In the genomic region with DNA sequence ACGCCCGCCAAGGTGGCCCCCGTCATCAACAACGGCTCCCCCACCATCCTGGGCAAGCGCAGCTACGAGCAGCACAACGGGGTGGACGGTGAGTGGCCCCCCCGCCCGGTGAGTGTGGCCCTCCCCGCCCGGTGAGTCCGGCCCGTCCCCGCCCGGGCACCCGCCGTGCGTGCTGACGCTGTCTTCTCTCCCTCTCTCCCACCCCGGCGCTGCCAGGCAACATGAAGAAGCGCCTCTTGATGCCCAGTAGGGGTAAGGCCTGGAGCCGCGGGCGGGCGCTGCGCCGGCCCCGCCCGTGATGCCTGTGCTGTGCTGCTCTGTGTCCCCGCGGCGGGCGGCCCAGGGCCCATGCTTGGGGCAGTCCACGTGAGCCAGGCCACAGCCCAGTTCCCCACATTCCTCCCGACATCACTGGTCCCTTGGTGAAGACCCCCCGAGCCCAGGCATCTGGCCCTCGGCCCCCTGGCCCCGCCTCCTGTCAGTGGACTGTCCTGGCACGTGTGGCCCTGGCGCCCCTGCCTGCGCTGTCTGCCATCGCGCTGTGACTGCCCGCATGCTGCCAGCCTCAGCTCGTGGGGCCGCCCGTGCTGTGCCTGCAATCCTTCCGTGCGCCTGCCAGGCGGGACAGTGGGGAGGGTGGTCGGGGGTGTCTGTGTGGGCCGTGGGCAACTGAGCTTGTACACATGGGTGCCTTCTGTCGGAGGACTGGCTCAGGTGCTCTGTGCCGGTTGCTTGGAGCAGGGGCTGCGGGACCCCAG, we compare ENCODE assay signal across 26 cellular contexts. TPM values are rescaled to one million over a fixed set of nuclear protein-coding genes. Genes with fewer than 3 reads are reported as not detected.
DNase-seq lines count a peak whose midpoint lies in the region; ATAC-seq and TF ChIP-seq lines count a peak whose summit lies in the region.
"Had no signal": no experiment of that assay in that cellular context is flagged by ENCODE, and none has a peak within 500 bp of the region (broad histone marks: within the 10 kb centered on the region; RNA-seq: fewer than 3 reads in every experiment).

No MANE protein-coding gene starts in this region.

- H3K4me3 ChIP-seq in dorsolateral prefrontal cortex (no peak overlapping the region), right cardiac atrium (ENCODE audit: low read length) (no peak overlapping the region), urinary bladder (ENCODE audit: low read depth, low read length) (no peak overlapping the region)
- no peak overlapping the region for H3K4me3 ChIP-seq in naive thymus-derived CD4-positive, alpha-beta T cell (ENCODE audit: low read length)
- H3K4me3 ChIP-seq: spleen, stomach had no signal

- TF ChIP-seq CTCF in dorsolateral prefrontal cortex (IDR thresholded peaks at IDR 0.05 in 54 of 56, conservative IDR thresholded peaks at IDR 0.05 in 2 of 56; ENCODE audit: low read depth in 1 of 56, partially characterized antibody in 56 of 56) = no peak

- no peak overlapping the region for H3K4me3 Mint-ChIP-seq in stimulated activated naive CD8-positive, alpha-beta T cell treated with anti-CD3 and anti-CD28 coated beads, Interleukin-15, amount 100 ng/mL, for 72 hours
- no peak overlapping the region for H3K4me3 Mint-ChIP-seq in naive thymus-derived CD4-positive, alpha-beta T cell
- H3K4me3 Mint-ChIP-seq: activated CD4-positive, alpha-beta T cell treated with anti-CD3 and anti-CD28 coated beads for 36 hours; activated naive CD4-positive, alpha-beta T cell treated with anti-CD3 and anti-CD28 coated beads, Interleukin-2, amount 10 ng/mL, durations not matched to agents 7 days and 5 days; central memory CD8-positive, alpha-beta T cell; effector memory CD8-positive, alpha-beta T cell; H9; naive B cell had no signal

- POLR2A ChIA-PET in naive thymus-derived CD4-positive, alpha-beta T cell (lab: Charles Lee) = interaction anchor here (0.9 to 1.1 kb wide), 2 partner anchors 9 to 11 kb away, joined by 3 read pairs; no protein-coding TSS in a partner anchor

- DNase-seq in stimulated activated naive CD8-positive, alpha-beta T cell treated with anti-CD3 and anti-CD28 coated beads, Interleukin-15, amount 100 ng/mL, for 72 hours = no peak
- no peak for DNase-seq in stimulated activated naive CD8-positive, alpha-beta T cell treated with anti-CD3 and anti-CD28 coated beads, Interleukin-15, Interleukin-2, amounts not matched to agents 100 U/mL and 50 U/mL, for 24 hours
- DNase-seq in dorsolateral prefrontal cortex = no peak
- peak; percentile 73 to 92 (median 91) for DNase-seq in right cardiac atrium
- no peak for DNase-seq in NCI-H1105 treated with DMSO at 0.1 percent for 48 hours (lab: John Stamatoyannopoulos, UW)
- no peak for DNase-seq in naive thymus-derived CD4-positive, alpha-beta T cell
- DNase-seq: activated CD4-positive, alpha-beta T cell treated with anti-CD3 and anti-CD28 coated beads for 36 hours; activated naive CD4-positive, alpha-beta T cell treated with anti-CD3 and anti-CD28 coated beads, Interleukin-2, amount 10 ng/mL, durations not matched to agents 7 days and 5 days; activated T-cell treated with anti-CD3 and anti-CD28 coated beads, Interleukin-2, amount 50 U/mL, for 48 hours; aorta; effector memory CD8-positive, alpha-beta T cell; H9; KG1; kidney; mesendoderm; naive B cell; NCI-H774; SIG-M5; spleen; stimulated activated CD4-positive, alpha-beta T cell treated with anti-CD3 and anti-CD28 coated beads, Interleukin-4, amount 100 ng/mL, for 1 hour; stomach; T-helper 1 cell had no signal

- intact Hi-C loops in dorsolateral prefrontal cortex (cut with DNase I) = no loop called here
- intact Hi-C loops in right cardiac atrium (cut with DNase I) = no loop called here
- intact Hi-C loops in naive thymus-derived CD4-positive, alpha-beta T cell (cut with micrococcal nuclease) = no loop called here

- H3K27me3 ChIP-seq in dorsolateral prefrontal cortex (no peaks in the 10 kb centered on the region), right cardiac atrium (ENCODE audit: control insufficient read depth, insufficient read depth) (no peaks in the 10 kb centered on the region)
- no peaks in the 10 kb centered on the region for H3K27me3 ChIP-seq in naive thymus-derived CD4-positive, alpha-beta T cell (ENCODE audit: control insufficient read depth in 2 of 2, insufficient read depth in 2 of 2, low read length in 2 of 2)
- H3K27me3 ChIP-seq: spleen, stomach had no signal

- no peaks in the 10 kb centered on the region for H3K4me1 Mint-ChIP-seq in stimulated activated naive CD8-positive, alpha-beta T cell treated with anti-CD3 and anti-CD28 coated beads, Interleukin-15, amount 100 ng/mL, for 72 hours
- H3K4me1 Mint-ChIP-seq in naive thymus-derived CD4-positive, alpha-beta T cell = no peaks in the 10 kb centered on the region
- H3K4me1 Mint-ChIP-seq: activated CD4-positive, alpha-beta T cell treated with anti-CD3 and anti-CD28 coated beads for 36 hours; activated naive CD4-positive, alpha-beta T cell treated with anti-CD3 and anti-CD28 coated beads, Interleukin-2, amount 10 ng/mL, durations not matched to agents 7 days and 5 days; central memory CD8-positive, alpha-beta T cell had no signal

- CTCF ChIA-PET in naive thymus-derived CD4-positive, alpha-beta T cell (lab: Charles Lee) = no interaction called here

- H3K9me3 Mint-ChIP-seq in stimulated activated naive CD8-positive, alpha-beta T cell treated with anti-CD3 and anti-CD28 coated beads, Interleukin-15, amount 100 ng/mL, for 72 hours = no peaks in the 10 kb centered on the region
- H3K9me3 Mint-ChIP-seq in naive thymus-derived CD4-positive, alpha-beta T cell = no peaks in the 10 kb centered on the region
- H3K9me3 Mint-ChIP-seq: activated naive CD4-positive, alpha-beta T cell treated with anti-CD3 and anti-CD28 coated beads, Interleukin-2, amount 10 ng/mL, durations not matched to agents 7 days and 5 days; central memory CD8-positive, alpha-beta T cell; effector memory CD8-positive, alpha-beta T cell; H9; naive B cell had no signal

- H3K27me3 Mint-ChIP-seq in stimulated activated naive CD8-positive, alpha-beta T cell treated with anti-CD3 and anti-CD28 coated beads, Interleukin-15, amount 100 ng/mL, for 72 hours = no peaks in the 10 kb centered on the region
- H3K27me3 Mint-ChIP-seq in naive thymus-derived CD4-positive, alpha-beta T cell = no peaks in the 10 kb centered on the region
- H3K27me3 Mint-ChIP-seq: activated CD4-positive, alpha-beta T cell treated with anti-CD3 and anti-CD28 coated beads for 36 hours; activated naive CD4-positive, alpha-beta T cell treated with anti-CD3 and anti-CD28 coated beads, Interleukin-2, amount 10 ng/mL, durations not matched to agents 7 days and 5 days; central memory CD8-positive, alpha-beta T cell; effector memory CD8-positive, alpha-beta T cell; naive B cell had no signal

- H3K36me3 Mint-ChIP-seq in naive thymus-derived CD4-positive, alpha-beta T cell = peaks cover 0 to 6% (median 0%) of the 10 kb centered on the region in 5 donors

- WGBS in right cardiac atrium = 78% methylated on average over 57 of the region's 57 CpGs
- 87% methylated on average over 57 of the region's 57 CpGs for WGBS in urinary bladder

- H3K4me1 ChIP-seq in right cardiac atrium (ENCODE audit: control insufficient read depth, insufficient read depth, low read length) = peaks cover 9% of the 10 kb centered on the region
- H3K4me1 ChIP-seq in urinary bladder (ENCODE audit: insufficient read depth) = no peaks in the 10 kb centered on the region
- H3K4me1 ChIP-seq in naive thymus-derived CD4-positive, alpha-beta T cell (ENCODE audit: control insufficient read depth in 2 of 2, insufficient read depth in 2 of 2, low read length in 2 of 2) = no peaks in the 10 kb centered on the region

- H3K9me3 ChIP-seq in right cardiac atrium (ENCODE audit: control insufficient read depth, low read length) = no peaks in the 10 kb centered on the region
- no peaks in the 10 kb centered on the region for H3K9me3 ChIP-seq in naive thymus-derived CD4-positive, alpha-beta T cell (ENCODE audit: control insufficient read depth in 2 of 3, low read length in 3 of 3)
- H3K9me3 ChIP-seq: spleen, stomach had no signal

- peak; percentile 27 for ATAC-seq in stimulated activated naive CD8-positive, alpha-beta T cell treated with anti-CD3 and anti-CD28 coated beads, Interleukin-15, amount 100 ng/mL, for 72 hours
- no peak for ATAC-seq in stimulated activated naive CD8-positive, alpha-beta T cell treated with anti-CD3 and anti-CD28 coated beads, Interleukin-15, Interleukin-2, amounts not matched to agents 100 U/mL and 50 U/mL, for 24 hours
- ATAC-seq in right cardiac atrium (peak; percentile 46 to 58), HG03521 (IDR thresholded peaks at IDR 0.05; ENCODE audit: unreplicated experiment) (no peak)
- no peak for ATAC-seq in naive thymus-derived CD4-positive, alpha-beta T cell
- ATAC-seq: activated CD4-positive, alpha-beta T cell treated with anti-CD3 and anti-CD28 coated beads for 36 hours; effector memory CD8-positive, alpha-beta T cell had no signal

- peak overlapping the region in 36 of 59 donors; percentile 5 to 89 (median 46) for H3K27ac ChIP-seq in dorsolateral prefrontal cortex
- H3K27ac ChIP-seq in right cardiac atrium (ENCODE audit: low read length) = peak overlapping the region; percentile 85
- peak overlapping the region; percentile 14 for H3K27ac ChIP-seq in urinary bladder (ENCODE audit: low read depth)
- no peak overlapping the region for H3K27ac ChIP-seq in naive thymus-derived CD4-positive, alpha-beta T cell (ENCODE audit: low read depth, low read length)

- H3K27ac Mint-ChIP-seq in stimulated activated naive CD8-positive, alpha-beta T cell treated with anti-CD3 and anti-CD28 coated beads, Interleukin-15, amount 100 ng/mL, for 72 hours = peak overlapping the region in 1 of 2 donors; percentile 27
- H3K27ac Mint-ChIP-seq in naive thymus-derived CD4-positive, alpha-beta T cell = no peak overlapping the region
- H3K27ac Mint-ChIP-seq: activated CD4-positive, alpha-beta T cell treated with anti-CD3 and anti-CD28 coated beads for 36 hours; activated naive CD4-positive, alpha-beta T cell treated with anti-CD3 and anti-CD28 coated beads, Interleukin-2, amount 10 ng/mL, durations not matched to agents 7 days and 5 days; effector memory CD8-positive, alpha-beta T cell; H9 had no signal

- peaks cover 10% of the 10 kb centered on the region for H3K36me3 ChIP-seq in urinary bladder (ENCODE audit: insufficient read depth)
- peaks cover 0 to 69% (median 4%) of the 10 kb centered on the region in 3 experiments for H3K36me3 ChIP-seq in naive thymus-derived CD4-positive, alpha-beta T cell (ENCODE audit: control insufficient read depth in 2 of 3, insufficient read depth in 3 of 3, low read length in 3 of 3)

RNA-seq across cellular contexts. Expression of a gene that starts 8.0 kb away (rescaled TPM):
- total RNA-seq in dorsolateral prefrontal cortex = 100 to 1,000 TPM in 116 of 120 experiments, 10 to 100 TPM in 4; 67.0 to 225 (median 142) TPM
- total RNA-seq in right cardiac atrium = 1,000 to 10,000 TPM; 1,091 to 1,370 (median 1,238) TPM
- polyA plus RNA-seq in right cardiac atrium = 1,790 TPM
- total RNA-seq in urinary bladder = 53.7 TPM
- polyA plus RNA-seq in urinary bladder = 245 TPM
- 10 to 100 TPM in 2 of 5 experiments, 1 to 10 TPM in 2, under 1 TPM in 1; 0.65 to 55.4 (median 6.6) TPM for total RNA-seq in naive thymus-derived CD4-positive, alpha-beta T cell
- 100 to 1,000 TPM in 1 of 2 donors, 10 to 100 TPM in 1; 69.1 to 180 TPM for polyA plus RNA-seq in naive thymus-derived CD4-positive, alpha-beta T cell
- total RNA-seq: OCI-LY7 had no signal

RNA-seq across cellular contexts. Expression of a gene that starts 20.0 kb away (rescaled TPM):
- total RNA-seq in dorsolateral prefrontal cortex (10 to 100 TPM in 36 of 120 experiments, 1 to 10 TPM in 80, under 1 TPM in 1, not detected in 3; 0.64 to 75.6 (median 7.4) TPM), right cardiac atrium (100 to 1,000 TPM; 161 to 218 (median 192) TPM), urinary bladder (9.4 TPM)
- polyA plus RNA-seq in right cardiac atrium (243 TPM), urinary bladder (92.4 TPM)
- 100 to 1,000 TPM in 4 of 5 experiments, 10 to 100 TPM in 1; 94.4 to 517 (median 192) TPM for total RNA-seq in naive thymus-derived CD4-positive, alpha-beta T cell
- 100 to 1,000 TPM; 463 to 787 TPM for polyA plus RNA-seq in naive thymus-derived CD4-positive, alpha-beta T cell

RNA-seq across cellular contexts. Expression of a gene that starts 24.4 kb away (rescaled TPM):
- total RNA-seq in dorsolateral prefrontal cortex = 10 to 100 TPM in 118 of 120 experiments, 1 to 10 TPM in 2; 8.9 to 23.4 (median 15.6) TPM
- total RNA-seq in right cardiac atrium = 1 to 10 TPM; 5.2 to 6.9 (median 5.8) TPM
- polyA plus RNA-seq in right cardiac atrium = 6.5 TPM
- 4.2 TPM for total RNA-seq in urinary bladder
- 10.6 TPM for polyA plus RNA-seq in urinary bladder
- total RNA-seq in naive thymus-derived CD4-positive, alpha-beta T cell = 100 to 1,000 TPM in 1 of 5 experiments, 10 to 100 TPM in 4; 19.7 to 294 (median 31.3) TPM
- polyA plus RNA-seq in naive thymus-derived CD4-positive, alpha-beta T cell = 10 to 100 TPM; 10.4 to 14.9 TPM

RNA-seq across cellular contexts. Expression of a gene that starts 47.0 kb away (rescaled TPM):
- total RNA-seq in dorsolateral prefrontal cortex = 100 to 1,000 TPM in 85 of 120 experiments, 10 to 100 TPM in 35; 81.6 to 178 (median 109) TPM
- 100 to 1,000 TPM; 121 to 179 (median 157) TPM for total RNA-seq in right cardiac atrium
- polyA plus RNA-seq in right cardiac atrium = 131 TPM
- 51.5 TPM for total RNA-seq in urinary bladder
- polyA plus RNA-seq in urinary bladder = 67.3 TPM
- 100 to 1,000 TPM; 117 to 132 (median 125) TPM for total RNA-seq in naive thymus-derived CD4-positive, alpha-beta T cell
- 1 to 10 TPM; 2.8 to 5.2 TPM for polyA plus RNA-seq in naive thymus-derived CD4-positive, alpha-beta T cell

RNA-seq across cellular contexts. Expression of a gene that starts 59.7 kb away (rescaled TPM):
- total RNA-seq in dorsolateral prefrontal cortex = 10 to 100 TPM; 11.9 to 30.7 (median 19.1) TPM
- total RNA-seq in right cardiac atrium = 1 to 10 TPM; 2.8 to 4.4 (median 3.6) TPM
- polyA plus RNA-seq in right cardiac atrium = 2.3 TPM
- 1.3 TPM for total RNA-seq in urinary bladder
- 6.7 TPM for polyA plus RNA-seq in urinary bladder
- total RNA-seq in naive thymus-derived CD4-positive, alpha-beta T cell = 1 to 10 TPM in 4 of 5 experiments, under 1 TPM in 1; 0.83 to 5.7 (median 3.7) TPM
- polyA plus RNA-seq in naive thymus-derived CD4-positive, alpha-beta T cell = 1 to 10 TPM; 2.5 to 4.0 TPM

Comparison
In these comparisons a context has a peak if more than half of its experiments do, and no peak if none do; other contexts are left out.
1. ATAC-seq: peak in stimulated activated naive CD8-positive, alpha-beta T cell treated with anti-CD3 and anti-CD28 coated beads, Interleukin-15, amount 100 ng/mL, for 72 hours (single experiment) and right cardiac atrium (2 of 2); none in stimulated activated naive CD8-positive, alpha-beta T cell treated with anti-CD3 and anti-CD28 coated beads, Interleukin-15, Interleukin-2, amounts not matched to agents 100 U/mL and 50 U/mL, for 24 hours (single experiment), naive thymus-derived CD4-positive, alpha-beta T cell (single experiment) and HG03521 (single experiment).
2. DNase-seq: peak in right cardiac atrium (3 of 3); none in stimulated activated naive CD8-positive, alpha-beta T cell treated with anti-CD3 and anti-CD28 coated beads, Interleukin-15, amount 100 ng/mL, for 72 hours (0 of 2), stimulated activated naive CD8-positive, alpha-beta T cell treated with anti-CD3 and anti-CD28 coated beads, Interleukin-15, Interleukin-2, amounts not matched to agents 100 U/mL and 50 U/mL, for 24 hours (single experiment), dorsolateral prefrontal cortex (0 of 10), NCI-H1105 treated with DMSO at 0.1 percent for 48 hours (single experiment) and naive thymus-derived CD4-positive, alpha-beta T cell (0 of 9).
3. RNA of a gene that starts 8.0 kb away (total RNA-seq): 1,091 to 1,370 TPM in right cardiac atrium; 67.0 to 225 TPM in dorsolateral prefrontal cortex, 53.7 TPM in urinary bladder (single experiment) and 0.65 to 55.4 TPM in naive thymus-derived CD4-positive, alpha-beta T cell; every median in the first group is over 4 times any median in the second.